In the genomic region with DNA sequence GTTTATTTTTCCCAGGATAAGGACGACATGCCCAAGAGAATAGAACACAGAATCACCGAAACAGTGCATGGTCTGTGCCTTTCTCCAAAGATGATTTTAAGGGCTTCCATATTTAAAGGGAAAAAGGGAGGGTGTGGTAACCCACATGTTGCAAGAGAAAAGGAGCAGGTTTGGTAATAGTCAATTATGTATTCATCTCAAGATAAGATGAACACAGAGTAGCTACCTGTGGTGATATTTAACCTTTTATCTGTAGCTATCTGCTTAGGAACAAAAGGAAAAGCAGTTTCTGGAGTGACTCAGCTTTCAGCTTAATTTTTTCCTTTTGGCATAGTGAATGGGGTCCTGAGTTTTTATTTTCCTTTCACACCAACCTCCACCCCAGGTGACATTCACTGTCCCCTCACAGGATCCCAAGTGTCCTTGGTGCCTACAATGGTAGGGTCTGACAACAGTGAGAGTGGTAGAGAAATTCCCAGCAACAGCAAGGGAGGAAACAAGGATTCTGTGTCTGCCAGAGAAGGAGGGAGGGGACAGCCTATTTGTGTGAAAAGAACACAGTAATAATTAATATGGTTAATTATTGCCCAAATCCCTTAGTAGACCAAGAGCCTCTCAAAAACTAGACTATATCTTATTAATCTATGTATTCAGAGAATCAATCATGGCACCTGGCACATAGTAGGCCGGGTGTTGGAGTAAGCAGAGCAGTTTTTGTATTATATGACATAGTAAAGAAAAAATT, we compare ENCODE assay signal across 3 cellular contexts.
A peak's percentile ranks its signal among the peaks of the same experiment; 100 is the strongest.
TF ChIP-seq lines count a peak whose summit lies in the region.

No MANE protein-coding gene starts in this region.

TF ChIP-seq in HepG2, 621 proteins besides CTCF, POLR2A, EP300 and RAD21:
- TF ChIP-seq ZKSCAN1 (IDR thresholded peaks at IDR 0.05; ENCODE audit: low read length) (peak; percentile 85), ZNF616 (CRISPR knock-in tag; IDR thresholded peaks at IDR 0.05; ENCODE audit: low read depth) (no peak)

TF ChIP-seq in K562, 482 proteins besides CTCF, POLR2A, EP300 and RAD21:
- 0 out of 2 replicates have a peak, but pooled peaks have one; percentile 37 for TF ChIP-seq ZKSCAN1 (IDR thresholded peaks at IDR 0.05; ENCODE audit: low read depth, low read length)
- TF ChIP-seq SOX6 (IDR thresholded peaks at IDR 0.05) = no peak
TF ChIP-seq in K562: peak in this region for 1.

TF ChIP-seq in SK-N-SH treated with all-trans-retinoic acid at 6 μM for 48 hours, 23 proteins besides CTCF, POLR2A, EP300 and RAD21:
- TF ChIP-seq GLIS3 (CRISPR knock-in tag; IDR thresholded peaks at IDR 0.05) = no peak
- TF ChIP-seq, protein P1, sequence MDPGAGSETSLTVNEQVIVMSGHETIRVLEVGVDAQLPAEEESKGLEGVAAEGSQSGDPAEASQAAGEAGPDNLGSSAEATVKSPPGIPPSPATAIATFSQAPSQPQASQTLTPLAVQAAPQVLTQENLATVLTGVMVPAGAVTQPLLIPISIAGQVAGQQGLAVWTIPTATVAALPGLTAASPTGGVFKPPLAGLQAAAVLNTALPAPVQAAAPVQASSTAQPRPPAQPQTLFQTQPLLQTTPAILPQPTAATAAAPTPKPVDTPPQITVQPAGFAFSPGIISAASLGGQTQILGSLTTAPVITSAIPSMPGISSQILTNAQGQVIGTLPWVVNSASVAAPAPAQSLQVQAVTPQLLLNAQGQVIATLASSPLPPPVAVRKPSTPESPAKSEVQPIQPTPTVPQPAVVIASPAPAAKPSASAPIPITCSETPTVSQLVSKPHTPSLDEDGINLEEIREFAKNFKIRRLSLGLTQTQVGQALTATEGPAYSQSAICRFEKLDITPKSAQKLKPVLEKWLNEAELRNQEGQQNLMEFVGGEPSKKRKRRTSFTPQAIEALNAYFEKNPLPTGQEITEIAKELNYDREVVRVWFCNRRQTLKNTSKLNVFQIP (CRISPR knock-in tag; IDR thresholded peaks at IDR 0.05; ENCODE audit: borderline replicate concordance, low read depth) = no peak
- no peak for TF ChIP-seq CSDC2 (CRISPR knock-in tag; IDR thresholded peaks at IDR 0.05)
- no peak for TF ChIP-seq ESRRG (CRISPR knock-in tag; IDR thresholded peaks at IDR 0.05)
- TF ChIP-seq, protein P2, sequence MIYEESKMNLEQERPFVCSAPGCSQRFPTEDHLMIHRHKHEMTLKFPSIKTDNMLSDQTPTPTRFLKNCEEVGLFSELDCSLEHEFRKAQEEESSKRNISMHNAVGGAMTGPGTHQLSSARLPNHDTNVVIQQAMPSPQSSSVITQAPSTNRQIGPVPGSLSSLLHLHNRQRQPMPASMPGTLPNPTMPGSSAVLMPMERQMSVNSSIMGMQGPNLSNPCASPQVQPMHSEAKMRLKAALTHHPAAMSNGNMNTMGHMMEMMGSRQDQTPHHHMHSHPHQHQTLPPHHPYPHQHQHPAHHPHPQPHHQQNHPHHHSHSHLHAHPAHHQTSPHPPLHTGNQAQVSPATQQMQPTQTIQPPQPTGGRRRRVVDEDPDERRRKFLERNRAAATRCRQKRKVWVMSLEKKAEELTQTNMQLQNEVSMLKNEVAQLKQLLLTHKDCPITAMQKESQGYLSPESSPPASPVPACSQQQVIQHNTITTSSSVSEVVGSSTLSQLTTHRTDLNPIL (CRISPR knock-in tag; IDR thresholded peaks at IDR 0.05; ENCODE audit: low read depth) = no peak
- no peak for TF ChIP-seq ZFP3 (CRISPR knock-in tag; IDR thresholded peaks at IDR 0.05)
- TF ChIP-seq, protein P3, sequence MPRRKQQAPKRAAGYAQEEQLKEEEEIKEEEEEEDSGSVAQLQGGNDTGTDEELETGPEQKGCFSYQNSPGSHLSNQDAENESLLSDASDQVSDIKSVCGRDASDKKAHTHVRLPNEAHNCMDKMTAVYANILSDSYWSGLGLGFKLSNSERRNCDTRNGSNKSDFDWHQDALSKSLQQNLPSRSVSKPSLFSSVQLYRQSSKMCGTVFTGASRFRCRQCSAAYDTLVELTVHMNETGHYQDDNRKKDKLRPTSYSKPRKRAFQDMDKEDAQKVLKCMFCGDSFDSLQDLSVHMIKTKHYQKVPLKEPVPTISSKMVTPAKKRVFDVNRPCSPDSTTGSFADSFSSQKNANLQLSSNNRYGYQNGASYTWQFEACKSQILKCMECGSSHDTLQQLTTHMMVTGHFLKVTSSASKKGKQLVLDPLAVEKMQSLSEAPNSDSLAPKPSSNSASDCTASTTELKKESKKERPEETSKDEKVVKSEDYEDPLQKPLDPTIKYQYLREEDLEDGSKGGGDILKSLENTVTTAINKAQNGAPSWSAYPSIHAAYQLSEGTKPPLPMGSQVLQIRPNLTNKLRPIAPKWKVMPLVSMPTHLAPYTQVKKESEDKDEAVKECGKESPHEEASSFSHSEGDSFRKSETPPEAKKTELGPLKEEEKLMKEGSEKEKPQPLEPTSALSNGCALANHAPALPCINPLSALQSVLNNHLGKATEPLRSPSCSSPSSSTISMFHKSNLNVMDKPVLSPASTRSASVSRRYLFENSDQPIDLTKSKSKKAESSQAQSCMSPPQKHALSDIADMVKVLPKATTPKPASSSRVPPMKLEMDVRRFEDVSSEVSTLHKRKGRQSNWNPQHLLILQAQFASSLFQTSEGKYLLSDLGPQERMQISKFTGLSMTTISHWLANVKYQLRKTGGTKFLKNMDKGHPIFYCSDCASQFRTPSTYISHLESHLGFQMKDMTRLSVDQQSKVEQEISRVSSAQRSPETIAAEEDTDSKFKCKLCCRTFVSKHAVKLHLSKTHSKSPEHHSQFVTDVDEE (CRISPR knock-in tag; IDR thresholded peaks at IDR 0.05) = no peak
- no peak for TF ChIP-seq SNAI2 (CRISPR knock-in tag; IDR thresholded peaks at IDR 0.05)
- TF ChIP-seq TCF4 (CRISPR knock-in tag; IDR thresholded peaks at IDR 0.05; ENCODE audit: borderline replicate concordance) = no peak
- TF ChIP-seq, protein P4, sequence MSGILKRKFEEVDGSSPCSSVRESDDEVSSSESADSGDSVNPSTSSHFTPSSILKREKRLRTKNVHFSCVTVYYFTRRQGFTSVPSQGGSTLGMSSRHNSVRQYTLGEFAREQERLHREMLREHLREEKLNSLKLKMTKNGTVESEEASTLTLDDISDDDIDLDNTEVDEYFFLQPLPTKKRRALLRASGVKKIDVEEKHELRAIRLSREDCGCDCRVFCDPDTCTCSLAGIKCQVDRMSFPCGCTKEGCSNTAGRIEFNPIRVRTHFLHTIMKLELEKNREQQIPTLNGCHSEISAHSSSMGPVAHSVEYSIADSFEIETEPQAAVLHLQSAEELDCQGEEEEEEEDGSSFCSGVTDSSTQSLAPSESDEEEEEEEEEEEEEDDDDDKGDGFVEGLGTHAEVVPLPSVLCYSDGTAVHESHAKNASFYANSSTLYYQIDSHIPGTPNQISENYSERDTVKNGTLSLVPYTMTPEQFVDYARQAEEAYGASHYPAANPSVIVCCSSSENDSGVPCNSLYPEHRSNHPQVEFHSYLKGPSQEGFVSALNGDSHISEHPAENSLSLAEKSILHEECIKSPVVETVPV (CRISPR knock-in tag; IDR thresholded peaks at IDR 0.05) = no peak
- no peak for TF ChIP-seq ISL1 (CRISPR knock-in tag; IDR thresholded peaks at IDR 0.05)
- TF ChIP-seq ARNTL (CRISPR knock-in tag; IDR thresholded peaks at IDR 0.05; ENCODE audit: borderline replicate concordance, low read depth) = no peak
- no peak for TF ChIP-seq ZNF8 (CRISPR knock-in tag; IDR thresholded peaks at IDR 0.05)
- no peak for TF ChIP-seq BACH2 (CRISPR knock-in tag; IDR thresholded peaks at IDR 0.05; ENCODE audit: borderline replicate concordance)
TF ChIP-seq in SK-N-SH treated with all-trans-retinoic acid at 6 μM for 48 hours: peak in this region for 0.
